In genomic region chrX:8689473-8689872, GRCh38 we compare ENCODE assay signal across 16 cellular contexts. TPM values are rescaled to one million over a fixed set of nuclear protein-coding genes. Genes with fewer than 3 reads are reported as not detected.
DNase-seq lines count a peak whose midpoint lies in the region; ATAC-seq and TF ChIP-seq lines count a peak whose summit lies in the region.
"Had no signal": no experiment of that assay in that cellular context is flagged by ENCODE, and none has a peak within 500 bp of the region (broad histone marks: within the 10 kb centered on the region; RNA-seq: fewer than 3 reads in every experiment).

No MANE protein-coding gene starts in this region.

- H2BK5ac ChIP-seq in H9 (ENCODE audit: insufficient read length, low read length), result no peak overlapping the region

- H3K27me3 Mint-ChIP-seq in H9 (ENCODE audit: low read depth) (no peaks in the 10 kb centered on the region), endodermal cell (ENCODE audit: insufficient read depth) (no peaks in the 10 kb centered on the region), neural crest cell (ENCODE audit: low read depth) (no peaks in the 10 kb centered on the region), Caco-2 (ENCODE audit: insufficient read depth, unreplicated experiment) (peaks cover 13% of the 10 kb centered on the region)

- no peak overlapping the region for H3K23ac ChIP-seq in H9 (ENCODE audit: insufficient read length, low read depth, low read length)

- no peaks in the 10 kb centered on the region for H3K23me2 ChIP-seq in H9 (ENCODE audit: insufficient read length, low read depth, low read length, poor library complexity, severe bottlenecking)

- H4K20me1 ChIP-seq in H9 (ENCODE audit: control insufficient read depth, insufficient read depth, insufficient read length), result no peaks in the 10 kb centered on the region

- H3K4me1 Mint-ChIP-seq in H9, result peaks cover 69 to 71% of the 10 kb centered on the region in 2 experiments
- peaks cover 60% of the 10 kb centered on the region for H3K4me1 Mint-ChIP-seq in endodermal cell
- H3K4me1 Mint-ChIP-seq in neural crest cell, result peaks cover 60% of the 10 kb centered on the region
- no peaks in the 10 kb centered on the region for H3K4me1 Mint-ChIP-seq in Caco-2 (ENCODE audit: low read depth, unreplicated experiment)
- H3K4me1 Mint-ChIP-seq: CD4-positive, CD25-positive, alpha-beta regulatory T cell; CD8-positive, alpha-beta memory T cell had no signal

- H3K36me3 ChIP-seq in HUES64 (ENCODE audit: insufficient read depth, low read length) (no peaks in the 10 kb centered on the region), endodermal cell (ENCODE audit: control insufficient read depth, insufficient read depth, low read length) (no peaks in the 10 kb centered on the region), Caco-2 (ENCODE audit: control insufficient read depth, insufficient read depth, low read length) (no peaks in the 10 kb centered on the region)
- H3K36me3 ChIP-seq: BE2C had no signal

- H2BK12ac ChIP-seq in H9 (ENCODE audit: insufficient read length, low read depth, low read length), result no peak overlapping the region

- intact Hi-C loops in Caco-2 (cut with micrococcal nuclease; ENCODE audit: unreplicated experiment), result no loop called here

- no peak overlapping the region for H3K18ac ChIP-seq in H9 (ENCODE audit: insufficient read length, low read depth, low read length)

- no peak overlapping the region for H3K56ac ChIP-seq in H9 (ENCODE audit: insufficient read length, low read depth, low read length)

- WGBS in H9 (ENCODE audit: extremely low coverage, insufficient read length, low lambda C conversion rate), result no CpG with 5 or more reads among the region's 3 CpGs
- 93% methylated on average over 2 of the region's 3 CpGs for WGBS in HUES64
- WGBS in endodermal cell (ENCODE audit: insufficient coverage in 1 of 2, insufficient read length in 1 of 2), 2 experiments, result 88% methylated on average over 2 of the region's 3 CpGs; no CpG with 5 or more reads in 1 of the 2 experiments

- BruUV-seq in Caco-2 (replicated peaks; lab: Mats Ljungman, UMichigan), result no TSS peak

- H4K91ac ChIP-seq in H9 (ENCODE audit: insufficient read length, low read depth, low read length), result no peak overlapping the region

- H2BK120ac ChIP-seq in H9 (ENCODE audit: low read depth, low read length, poor library complexity, severe bottlenecking), result no peak overlapping the region

- H3K4me2 ChIP-seq in H9 (ENCODE audit: insufficient read depth, insufficient read length, low read length), result no peak overlapping the region

- no peak overlapping the region for H2BK15ac ChIP-seq in H9 (ENCODE audit: low read depth, low read length)

- H2BK20ac ChIP-seq in H9 (ENCODE audit: low read depth, low read length, poor library complexity, severe bottlenecking), result peak overlapping the region; percentile 6

- H3K27me3 ChIP-seq in H9 (ENCODE audit: insufficient read depth, low read length) (no peaks in the 10 kb centered on the region), HUES64 (ENCODE audit: insufficient read depth, low read length) (no peaks in the 10 kb centered on the region), endodermal cell (ENCODE audit: control insufficient read depth, insufficient read depth, low read length, poor library complexity, severe bottlenecking) (no peaks in the 10 kb centered on the region), Caco-2 (replicated peaks; ENCODE audit: control insufficient read depth, insufficient read depth, low read length) (no peaks in the 10 kb centered on the region)
- H3K27me3 ChIP-seq: BE2C had no signal

- H3K27ac ChIP-seq in H9 (ENCODE audit: insufficient read length, low read depth, low read length) (peak overlapping the region; percentile 82), HUES64 (ENCODE audit: low read depth, low read length) (peak overlapping the region; percentile 86; the same call in 1 of the 2 replicates), endodermal cell (ENCODE audit: low read depth, low read length) (no peak overlapping the region)
- H3K27ac ChIP-seq: GM23248 had no signal

- peak overlapping the region in 1 of 2 experiments; percentile 33; a peak in 1 of 5 replicates for H3K4me3 Mint-ChIP-seq in H9
- H3K4me3 Mint-ChIP-seq in endodermal cell, result no peak overlapping the region
- peak overlapping the region; percentile 39 for H3K4me3 Mint-ChIP-seq in neural crest cell
- no peak overlapping the region for H3K4me3 Mint-ChIP-seq in Caco-2 (ENCODE audit: unreplicated experiment)
- H3K4me3 Mint-ChIP-seq: CD4-positive, CD25-positive, alpha-beta regulatory T cell; CD8-positive, alpha-beta memory T cell had no signal

- H4K5ac ChIP-seq in H9 (ENCODE audit: insufficient read length, low read depth, low read length), result no peak overlapping the region

- H3K27ac Mint-ChIP-seq in H9, result peak overlapping the region; percentile 92 to 99 (median 99)
- peak overlapping the region; percentile 83 for H3K27ac Mint-ChIP-seq in endodermal cell
- no peak overlapping the region for H3K27ac Mint-ChIP-seq in neural crest cell (ENCODE audit: unreplicated experiment)
- H3K27ac Mint-ChIP-seq in Caco-2 (ENCODE audit: unreplicated experiment), result no peak overlapping the region
- H3K27ac Mint-ChIP-seq: CD4-positive, CD25-positive, alpha-beta regulatory T cell; CD8-positive, alpha-beta memory T cell had no signal

- no peaks in the 10 kb centered on the region for H3K79me1 ChIP-seq in H9 (ENCODE audit: insufficient read depth, low read depth, low read length, poor library complexity, severe bottlenecking)

- no peak overlapping the region for H2AK5ac ChIP-seq in H9 (ENCODE audit: insufficient read length, low read length)

- H3K9me3 ChIP-seq in H9 (ENCODE audit: control insufficient read depth, low read depth, low read length) (no peaks in the 10 kb centered on the region), HUES64 (ENCODE audit: insufficient read depth, low read depth, low read length) (no peaks in the 10 kb centered on the region), endodermal cell (ENCODE audit: control insufficient read depth, low read length) (no peaks in the 10 kb centered on the region), Caco-2 (no peaks in the 10 kb centered on the region)
- H3K9me3 ChIP-seq: BE2C had no signal

- H3K4me1 ChIP-seq in H9 (ENCODE audit: insufficient read depth, low read length), result peaks cover 11% of the 10 kb centered on the region
- H3K4me1 ChIP-seq in HUES64 (ENCODE audit: insufficient read depth, low read length), result peaks cover 42% of the 10 kb centered on the region
- H3K4me1 ChIP-seq in endodermal cell (ENCODE audit: control insufficient read depth, insufficient read depth, low read length), result no peaks in the 10 kb centered on the region
- no peaks in the 10 kb centered on the region for H3K4me1 ChIP-seq in Caco-2
- H3K4me1 ChIP-seq: BE2C had no signal

- ATAC-seq in HG02763 (IDR thresholded peaks at IDR 0.05; ENCODE audit: unreplicated experiment), result no peak
- no peak for ATAC-seq in GM18861 (IDR thresholded peaks at IDR 0.05; ENCODE audit: unreplicated experiment)
- ATAC-seq: K562 had no signal

- H3K9me3 Mint-ChIP-seq in H9, result no peaks in the 10 kb centered on the region; a peak in 1 of 5 replicates
- H3K9me3 Mint-ChIP-seq in endodermal cell, result no peaks in the 10 kb centered on the region
- no peaks in the 10 kb centered on the region for H3K9me3 Mint-ChIP-seq in neural crest cell
- H3K9me3 Mint-ChIP-seq in Caco-2 (ENCODE audit: unreplicated experiment), result no peaks in the 10 kb centered on the region

- H2AFZ ChIP-seq in H9 (ENCODE audit: low read length), result no peak overlapping the region
- H2AFZ ChIP-seq: GM23248 had no signal

- peaks cover 2% of the 10 kb centered on the region; the same call in 1 of the 2 replicates for H3K79me2 ChIP-seq in H9 (ENCODE audit: insufficient read depth, low read length)

- CTCF ChIA-PET in Caco-2 (lab: Charles Lee), result no interaction called here

- H3T11ph ChIP-seq in H9 (ENCODE audit: low read length), result no peak overlapping the region

- H3K14ac ChIP-seq in H9 (ENCODE audit: insufficient read depth, low read length), result no peak overlapping the region

- POLR2A ChIA-PET in Caco-2 (lab: Charles Lee), result no interaction called here

- H3K4me3 ChIP-seq in HUES64 (ENCODE audit: low read length) (no peak overlapping the region), endodermal cell (ENCODE audit: low read length) (no peak overlapping the region), Caco-2 (ENCODE audit: low read depth, low read length) (no peak overlapping the region)
- H3K4me3 ChIP-seq: GM23248, K562 had no signal

- no peak overlapping the region for H3K4ac ChIP-seq in H9 (ENCODE audit: low read depth, low read length)

- DNase-seq in H9 (no peak), endodermal cell (peak; percentile 52), neural crest cell (ENCODE audit: low read depth, low spot score) (no peak), Caco-2 (no peak)
- no peak for DNase-seq in activated CD4-positive, alpha-beta T cell treated with anti-CD3 and anti-CD28 coated beads for 4 hours
- DNase-seq: BE2C; C1 segment of cervical spinal cord; CD4-positive, CD25-positive, alpha-beta regulatory T cell; CD8-positive, alpha-beta memory T cell; COR-L47; GM23248; IMR-90 had no signal

- H3K36me3 Mint-ChIP-seq in H9 (ENCODE audit: insufficient read depth in 1 of 3, low read depth in 3 of 3), result peaks cover 16 to 31% (median 28%) of the 10 kb centered on the region in 3 experiments; a peak in 6 of 7 replicates
- H3K36me3 Mint-ChIP-seq in endodermal cell (ENCODE audit: low read depth), result peaks cover 13% of the 10 kb centered on the region
- H3K36me3 Mint-ChIP-seq in neural crest cell (ENCODE audit: low read depth), result peaks cover 4% of the 10 kb centered on the region
- H3K36me3 Mint-ChIP-seq in Caco-2 (ENCODE audit: insufficient read depth, unreplicated experiment), result no peaks in the 10 kb centered on the region
- H3K36me3 Mint-ChIP-seq: CD4-positive, CD25-positive, alpha-beta regulatory T cell; CD8-positive, alpha-beta memory T cell had no signal

- H3K9ac ChIP-seq in H9 (ENCODE audit: extremely low read depth, insufficient read length, low read length) (no peak overlapping the region), HUES64 (ENCODE audit: low read depth, low read length) (no peak overlapping the region), endodermal cell (ENCODE audit: extremely low read depth, low read length, poor library complexity, severe bottlenecking) (no peak overlapping the region)
- H3K9ac ChIP-seq: GM23248 had no signal

- TF ChIP-seq CTCF in H9 (conservative IDR thresholded peaks at IDR 0.05) (no peak), endodermal cell (conservative IDR thresholded peaks at IDR 0.05) (no peak), neural crest cell (conservative IDR thresholded peaks at IDR 0.05) (no peak), Caco-2 (IDR thresholded peaks at IDR 0.05; ENCODE audit: insufficient read depth in 1 of 2, low read depth in 1 of 2, low read length in 1 of 2, severe bottlenecking in 1 of 2, unreplicated experiment in 1 of 2) (no peak)

- no peak overlapping the region for H4K8ac ChIP-seq in H9 (replicated peaks; ENCODE audit: insufficient read length, low read depth, low read length)

RNA-seq across cellular contexts. Expression of gene ANOS1, which starts 42.5 kb away (rescaled TPM):
- total RNA-seq in H9 (2021), result 51.0 and 54.9 TPM in 2 replicates
- polyA plus RNA-seq in HUES64 (2013, experiment 1 of 2), result 43.9 TPM
- 37.7 TPM for polyA plus RNA-seq in HUES64 (2013, experiment 2 of 2)
- 10 to 100 TPM in 1 of 2 donors, 1 to 10 TPM in 1; 7.1 to 57.4 TPM for total RNA-seq in endodermal cell
- polyA plus RNA-seq in endodermal cell (2013, experiment 1 of 2), result 13.9 TPM
- polyA plus RNA-seq in endodermal cell (2013, experiment 2 of 2), result 12.4 TPM
- total RNA-seq in neural crest cell, result 18.1 and 18.8 TPM in 2 replicates
- total RNA-seq in Caco-2 (2022), result 0.81 and 0.91 TPM in 2 replicates
- total RNA-seq: CD4-positive, CD25-positive, alpha-beta regulatory T cell; CD8-positive, alpha-beta memory T cell; GM23248 had no signal
- polyA plus RNA-seq: CD4-positive, CD25-positive, alpha-beta regulatory T cell; CD8-positive, alpha-beta memory T cell; GM23248; K562 had no signal

Comparison
In these comparisons a context has a peak if more than half of its experiments do, and no peak if none do; other contexts are left out.
1. H3K27ac Mint-ChIP-seq: peak in H9 (3 of 3) and endodermal cell (single experiment); none in neural crest cell (single experiment) and Caco-2 (single experiment).